ENCODE assay signal across 1 cellular context in the genomic region with DNA sequence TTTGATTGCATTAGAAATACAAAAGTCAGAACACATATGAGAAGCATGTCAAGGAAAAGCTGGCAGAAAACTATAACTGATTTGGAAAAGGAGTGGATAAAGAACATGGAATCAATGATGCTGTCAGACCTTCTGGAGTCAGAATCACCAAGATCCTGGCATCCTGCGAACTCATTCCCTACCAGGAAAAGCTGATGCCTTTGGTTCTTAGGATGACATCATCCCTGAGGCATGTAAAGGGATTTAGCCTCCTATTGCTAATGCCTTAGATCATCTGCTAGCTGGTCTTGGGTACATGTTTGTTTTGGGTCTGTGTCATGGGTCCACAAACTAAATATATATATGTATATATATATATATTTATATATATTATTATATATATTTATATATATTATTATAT.
TF ChIP-seq lines count a peak whose summit lies in the region.

No MANE protein-coding gene starts in this region.

TF ChIP-seq in GM23338, 12 proteins besides CTCF, POLR2A, EP300 and RAD21 (continued from another document):
- TF ChIP-seq, protein P1, sequence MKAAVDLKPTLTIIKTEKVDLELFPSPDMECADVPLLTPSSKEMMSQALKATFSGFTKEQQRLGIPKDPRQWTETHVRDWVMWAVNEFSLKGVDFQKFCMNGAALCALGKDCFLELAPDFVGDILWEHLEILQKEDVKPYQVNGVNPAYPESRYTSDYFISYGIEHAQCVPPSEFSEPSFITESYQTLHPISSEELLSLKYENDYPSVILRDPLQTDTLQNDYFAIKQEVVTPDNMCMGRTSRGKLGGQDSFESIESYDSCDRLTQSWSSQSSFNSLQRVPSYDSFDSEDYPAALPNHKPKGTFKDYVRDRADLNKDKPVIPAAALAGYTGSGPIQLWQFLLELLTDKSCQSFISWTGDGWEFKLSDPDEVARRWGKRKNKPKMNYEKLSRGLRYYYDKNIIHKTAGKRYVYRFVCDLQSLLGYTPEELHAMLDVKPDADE (IDR thresholded peaks at IDR 0.05) = no peak
- TF ChIP-seq STAT1 (IDR thresholded peaks at IDR 0.05; ENCODE audit: unreplicated experiment) = no peak
- TF ChIP-seq EZH2phosphoT487 (IDR thresholded peaks at IDR 0.05; ENCODE audit: unreplicated experiment) = no peak
- TF ChIP-seq NANOG (IDR thresholded peaks at IDR 0.05; ENCODE audit: borderline replicate concordance) = no peak
- no peak for TF ChIP-seq POLR2AphosphoS5 (IDR thresholded peaks at IDR 0.05; ENCODE audit: low read depth)
- TF ChIP-seq ZNF331 (CRISPR knock-in tag; IDR thresholded peaks at IDR 0.05; ENCODE audit: low read depth) = no peak
- TF ChIP-seq, protein P2, sequence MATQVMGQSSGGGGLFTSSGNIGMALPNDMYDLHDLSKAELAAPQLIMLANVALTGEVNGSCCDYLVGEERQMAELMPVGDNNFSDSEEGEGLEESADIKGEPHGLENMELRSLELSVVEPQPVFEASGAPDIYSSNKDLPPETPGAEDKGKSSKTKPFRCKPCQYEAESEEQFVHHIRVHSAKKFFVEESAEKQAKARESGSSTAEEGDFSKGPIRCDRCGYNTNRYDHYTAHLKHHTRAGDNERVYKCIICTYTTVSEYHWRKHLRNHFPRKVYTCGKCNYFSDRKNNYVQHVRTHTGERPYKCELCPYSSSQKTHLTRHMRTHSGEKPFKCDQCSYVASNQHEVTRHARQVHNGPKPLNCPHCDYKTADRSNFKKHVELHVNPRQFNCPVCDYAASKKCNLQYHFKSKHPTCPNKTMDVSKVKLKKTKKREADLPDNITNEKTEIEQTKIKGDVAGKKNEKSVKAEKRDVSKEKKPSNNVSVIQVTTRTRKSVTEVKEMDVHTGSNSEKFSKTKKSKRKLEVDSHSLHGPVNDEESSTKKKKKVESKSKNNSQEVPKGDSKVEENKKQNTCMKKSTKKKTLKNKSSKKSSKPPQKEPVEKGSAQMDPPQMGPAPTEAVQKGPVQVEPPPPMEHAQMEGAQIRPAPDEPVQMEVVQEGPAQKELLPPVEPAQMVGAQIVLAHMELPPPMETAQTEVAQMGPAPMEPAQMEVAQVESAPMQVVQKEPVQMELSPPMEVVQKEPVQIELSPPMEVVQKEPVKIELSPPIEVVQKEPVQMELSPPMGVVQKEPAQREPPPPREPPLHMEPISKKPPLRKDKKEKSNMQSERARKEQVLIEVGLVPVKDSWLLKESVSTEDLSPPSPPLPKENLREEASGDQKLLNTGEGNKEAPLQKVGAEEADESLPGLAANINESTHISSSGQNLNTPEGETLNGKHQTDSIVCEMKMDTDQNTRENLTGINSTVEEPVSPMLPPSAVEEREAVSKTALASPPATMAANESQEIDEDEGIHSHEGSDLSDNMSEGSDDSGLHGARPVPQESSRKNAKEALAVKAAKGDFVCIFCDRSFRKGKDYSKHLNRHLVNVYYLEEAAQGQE (IDR thresholded peaks at IDR 0.05; ENCODE audit: unreplicated experiment) = no peak
